ENCODE assay signal across 10 cellular contexts in genomic region chr4:184420881-184421416, GRCh38. TPM values are rescaled to one million over a fixed set of nuclear protein-coding genes. Genes with fewer than 3 reads are reported as not detected.
DNase-seq lines count a peak whose midpoint lies in the region; ATAC-seq and TF ChIP-seq lines count a peak whose summit lies in the region.
"Had no signal": no experiment of that assay in that cellular context is flagged by ENCODE, and none has a peak within 500 bp of the region (broad histone marks: within the 10 kb centered on the region; RNA-seq: fewer than 3 reads in every experiment).

No MANE protein-coding gene starts in this region.

- DNase-seq in memory B cell (ENCODE audit: low spot score in 2 of 2) = no peak
- DNase-seq in germinal center (ENCODE audit: low spot score) = no peak
- DNase-seq in NCI-H1105 treated with DMSO at 0.1 percent for 48 hours (lab: John Stamatoyannopoulos, UW) = no peak
- DNase-seq in right atrium auricular region (ENCODE audit: low spot score) = no peak
- DNase-seq in posterior cingulate gyrus = no peak

- H3K27me3 Mint-ChIP-seq in memory B cell = no peaks in the 10 kb centered on the region

- peak overlapping the region; percentile 82 for H3K27ac Mint-ChIP-seq in memory B cell

- peaks cover 0 to 57% of the 10 kb centered on the region in 2 donors for H3K4me1 ChIP-seq in right atrium auricular region

- peaks cover 36% of the 10 kb centered on the region for H3K36me3 ChIP-seq in right atrium auricular region

- H3K27ac ChIP-seq in right atrium auricular region = no peak overlapping the region

- peaks cover 44% of the 10 kb centered on the region for H3K4me1 Mint-ChIP-seq in memory B cell

- intact Hi-C loops in posterior cingulate gyrus (cut with DNase I) = no loop called here

- peaks cover 0 to 5% of the 10 kb centered on the region in 2 donors for H3K9me3 ChIP-seq in right atrium auricular region

- H3K4me3 ChIP-seq in right atrium auricular region = no peak overlapping the region

- ATAC-seq in GM18520 (IDR thresholded peaks at IDR 0.05; ENCODE audit: unreplicated experiment) (peak; percentile 26), GM21619 (IDR thresholded peaks at IDR 0.05; ENCODE audit: unreplicated experiment) (peak; percentile 44), HG03575 (IDR thresholded peaks at IDR 0.05; ENCODE audit: extremely low read depth, insufficient number of reproducible peaks, low FRiP score, unreplicated experiment) (peak; percentile 36), memory B cell (ENCODE audit: low read depth) (peak; percentile 66)
- ATAC-seq: HCT116, Right ventricle myocardium inferior had no signal

- peak overlapping the region; percentile 76 for H3K4me3 Mint-ChIP-seq in memory B cell

- H3K36me3 Mint-ChIP-seq in memory B cell = peaks cover 25% of the 10 kb centered on the region

- H3K9me3 Mint-ChIP-seq in memory B cell = peaks cover 2% of the 10 kb centered on the region

- TF ChIP-seq CTCF in right atrium auricular region (IDR thresholded peaks at IDR 0.05) = no peak

- H3K27me3 ChIP-seq in right atrium auricular region = no peaks in the 10 kb centered on the region

RNA-seq across cellular contexts. Expression of gene IRF2, which starts 53.4 kb away (rescaled TPM):
- 10 to 100 TPM; 17.7 to 24.5 TPM for total RNA-seq in right atrium auricular region
